8 cellular contexts compared by ENCODE assay signal in genomic region chr17:47423406-47424295, GRCh38.
DNase-seq lines count a peak whose midpoint lies in the region; ATAC-seq, FAIRE-seq and TF ChIP-seq lines count a peak whose summit lies in the region.

No MANE protein-coding gene starts in this region.

- H3K4me3 ChIP-seq in ovary, result peak overlapping the region; percentile 38

- H3K27ac ChIP-seq in ovary, result no peak overlapping the region

- POLR2A ChIA-PET in activated B cell treated with CpG ODN at 0.5 μM for 24 hours (lab: Charles Lee), result no interaction called here

- H3K9me3 Mint-ChIP-seq in activated B cell treated with CpG ODN at 0.5 μM for 24 hours, result no peaks in the 10 kb centered on the region

- 3 to 4% (median 3%) methylated on average over 90 to 113 of the region's 113 CpGs for WGBS in ovary, 3 donors

- ATAC-seq in activated B cell treated with CpG ODN at 0.5 μM for 24 hours (ENCODE audit: low read depth), result peak; percentile 37
- ATAC-seq in GM21515 (IDR thresholded peaks at IDR 0.05; ENCODE audit: unreplicated experiment), result no peak

- H3K27me3 Mint-ChIP-seq in activated B cell treated with CpG ODN at 0.5 μM for 24 hours, result peaks cover 10% of the 10 kb centered on the region

- CTCF ChIA-PET in activated B cell treated with CpG ODN at 0.5 μM for 24 hours (lab: Charles Lee), result no interaction called here

- TF ChIP-seq EP300 in ovary (IDR thresholded peaks at IDR 0.05), result no peak

- peak; percentile 56 for DNase-seq in activated CD8-positive, alpha-beta memory T cell treated with anti-CD3 and anti-CD28 coated beads for 24 hours
- DNase-seq in activated CD8-positive, alpha-beta memory T cell treated with anti-CD3 and anti-CD28 coated beads, Interleukin-2, amount 50 U/mL, for 4 hours, result no peak
- DNase-seq in activated B cell treated with CpG ODN at 0.5 μM for 24 hours (peak; percentile 20), frontal cortex (ENCODE audit: low spot score in 2 of 2) (peak; percentile 22 to 25), ovary (peak in 3 of 5 donors; percentile 17 to 42 (median 24)), NCI-H1436 (lab: John Stamatoyannopoulos, UW) (no peak), MV-4-11 (lab: John Stamatoyannopoulos, UW) (no peak)

- H3K4me3 Mint-ChIP-seq in activated B cell treated with CpG ODN at 0.5 μM for 24 hours, result peak overlapping the region; percentile 52

- no peaks in the 10 kb centered on the region for H3K27me3 ChIP-seq in ovary

- peaks cover 2% of the 10 kb centered on the region for H3K4me1 Mint-ChIP-seq in activated B cell treated with CpG ODN at 0.5 μM for 24 hours

- FAIRE-seq in frontal cortex (lab: Jason Lieb, UNC), result no peak

- intact Hi-C loops in activated B cell treated with CpG ODN at 0.5 μM for 24 hours (cut with micrococcal nuclease), result no loop called here
- intact Hi-C loops in ovary (cut with DNase I), result no loop called here

- H3K36me3 ChIP-seq in ovary, result no peaks in the 10 kb centered on the region

- no peaks in the 10 kb centered on the region for H3K9me3 ChIP-seq in ovary

- TF ChIP-seq POLR2A in ovary (IDR thresholded peaks at IDR 0.05), result no peak

- H3K27ac Mint-ChIP-seq in activated B cell treated with CpG ODN at 0.5 μM for 24 hours, result no peak overlapping the region

- TF ChIP-seq CTCF in activated B cell treated with CpG ODN at 0.5 μM for 24 hours (IDR thresholded peaks at IDR 0.05) (no peak), ovary (IDR thresholded peaks at IDR 0.05) (no peak)

- peaks cover 9% of the 10 kb centered on the region for H3K36me3 Mint-ChIP-seq in activated B cell treated with CpG ODN at 0.5 μM for 24 hours (ENCODE audit: low read depth)

- peaks cover 2% of the 10 kb centered on the region for H3K4me1 ChIP-seq in ovary (ENCODE audit: insufficient read depth)

Comparison
In these comparisons a context has a peak if more than half of its experiments do, and no peak if none do; other contexts are left out.
1. DNase-seq: peak in activated CD8-positive, alpha-beta memory T cell treated with anti-CD3 and anti-CD28 coated beads for 24 hours (single experiment), activated B cell treated with CpG ODN at 0.5 μM for 24 hours (single experiment), frontal cortex (2 of 2) and ovary (3 of 5); none in activated CD8-positive, alpha-beta memory T cell treated with anti-CD3 and anti-CD28 coated beads, Interleukin-2, amount 50 U/mL, for 4 hours (single experiment), NCI-H1436 (single experiment) and MV-4-11 (single experiment).